ENCODE assay signal across 8 cellular contexts in the genomic region with DNA sequence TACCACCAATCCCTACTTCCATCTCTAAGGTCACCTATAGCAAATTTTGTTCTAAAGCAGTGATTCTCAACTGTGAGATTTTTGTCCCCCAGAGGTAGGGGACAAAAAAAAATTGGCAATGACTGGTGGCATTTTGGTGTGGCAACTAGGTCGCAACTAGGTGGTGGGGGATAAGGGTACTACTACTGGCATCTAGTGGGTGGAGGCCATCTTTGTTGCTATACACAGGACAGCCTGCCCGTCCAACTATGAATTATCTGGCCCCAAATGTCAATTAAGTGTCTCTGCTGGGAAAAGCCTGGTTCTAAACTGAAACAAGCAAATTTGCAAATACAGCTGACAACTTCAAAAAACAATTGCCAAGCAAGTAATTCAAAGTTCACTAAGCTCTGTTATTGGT. TPM values are rescaled to one million over a fixed set of nuclear protein-coding genes. Genes with fewer than 3 reads are reported as not detected.
DNase-seq lines count a peak whose midpoint lies in the region; ATAC-seq and TF ChIP-seq lines count a peak whose summit lies in the region.

No MANE protein-coding gene starts in this region.

- no peak overlapping the region for H2BK12ac ChIP-seq in H9 (ENCODE audit: insufficient read length, low read depth, low read length)

- H3K79me1 ChIP-seq in H9 (ENCODE audit: insufficient read depth, low read depth, low read length, poor library complexity, severe bottlenecking): no peaks in the 10 kb centered on the region

- H3K9me3 ChIP-seq in H9 (ENCODE audit: control insufficient read depth, low read depth, low read length) (no peaks in the 10 kb centered on the region), SJSA1 (replicated peaks) (peaks cover 9% of the 10 kb centered on the region), esophagus squamous epithelium (no peaks in the 10 kb centered on the region), sigmoid colon (no peaks in the 10 kb centered on the region)

- no peak overlapping the region for H4K91ac ChIP-seq in H9 (ENCODE audit: insufficient read length, low read depth, low read length)

- no peak overlapping the region for H2BK120ac ChIP-seq in H9 (ENCODE audit: low read depth, low read length, poor library complexity, severe bottlenecking)

- H4K20me1 ChIP-seq in H9 (ENCODE audit: control insufficient read depth, insufficient read depth, insufficient read length): no peaks in the 10 kb centered on the region

- H2AK5ac ChIP-seq in H9 (ENCODE audit: insufficient read length, low read length): no peak overlapping the region

- no CpG with 5 or more reads among the region's 2 CpGs for WGBS in H9 (ENCODE audit: extremely low coverage, insufficient read length, low lambda C conversion rate)
- WGBS in esophagus squamous epithelium, 2 donors: 38 to 60% methylated on average over 1 to 2 of the region's 2 CpGs
- 27 to 57% methylated on average over 2 of the region's 2 CpGs for WGBS in sigmoid colon, 2 donors

- H3K4me1 Mint-ChIP-seq in H9: peaks cover 19% of the 10 kb centered on the region in 2 experiments

- DNase-seq in H9 (no peak), SJSA1 (ENCODE audit: low read depth in 1 of 2, low spot score in 2 of 2) (no peak), esophagus squamous epithelium (lab: John Stamatoyannopoulos, UW) (no peak), sigmoid colon (no peak), NCI-H2107 treated with DMSO at 0.1 percent for 48 hours (lab: John Stamatoyannopoulos, UW; ENCODE audit: unreplicated experiment) (no peak), islet precursor cell (no peak)

- no peak overlapping the region for H2AFZ ChIP-seq in H9 (ENCODE audit: low read length)

- H3K36me3 Mint-ChIP-seq in H9 (ENCODE audit: insufficient read depth in 1 of 3, low read depth in 3 of 3): peaks cover 0 to 10% (median 8%) of the 10 kb centered on the region in 3 experiments; a peak in 3 of 7 replicates

- no peak overlapping the region for H3T11ph ChIP-seq in H9 (ENCODE audit: low read length)

- TF ChIP-seq POLR2A in esophagus squamous epithelium (IDR thresholded peaks at IDR 0.05): no peak
- TF ChIP-seq POLR2A in sigmoid colon (IDR thresholded peaks at IDR 0.05): no peak

- H3K27me3 Mint-ChIP-seq in H9 (ENCODE audit: low read depth): no peaks in the 10 kb centered on the region

- H3K79me2 ChIP-seq in H9 (ENCODE audit: insufficient read depth, low read length): peaks cover 4% of the 10 kb centered on the region; the same call in 1 of the 2 replicates

- H3K18ac ChIP-seq in H9 (ENCODE audit: insufficient read length, low read depth, low read length): no peak overlapping the region

- H3K4me1 ChIP-seq in H9 (ENCODE audit: insufficient read depth, low read length) (no peaks in the 10 kb centered on the region; the same call in 1 of the 2 replicates), SJSA1 (replicated peaks) (peaks cover 22% of the 10 kb centered on the region), esophagus squamous epithelium (peaks cover 19 to 68% (median 34%) of the 10 kb centered on the region in 3 donors), sigmoid colon (peaks cover 0 to 55% (median 41%) of the 10 kb centered on the region in 4 donors)

- H3K9me3 Mint-ChIP-seq in H9: no peaks in the 10 kb centered on the region

- no peak overlapping the region for H2BK15ac ChIP-seq in H9 (ENCODE audit: low read depth, low read length)

- no peak for ATAC-seq in HG03439 (IDR thresholded peaks at IDR 0.05; ENCODE audit: unreplicated experiment)
- no peak for ATAC-seq in HG03342 (IDR thresholded peaks at IDR 0.05; ENCODE audit: unreplicated experiment)

- H3K9ac ChIP-seq in H9 (ENCODE audit: extremely low read depth, insufficient read length, low read length): no peak overlapping the region

- TF ChIP-seq CTCF in H9 (conservative IDR thresholded peaks at IDR 0.05) (no peak), esophagus squamous epithelium (IDR thresholded peaks at IDR 0.05) (peak in 1 of 6 experiments; percentile 8), sigmoid colon (IDR thresholded peaks at IDR 0.05) (no peak)

- no peak for TF ChIP-seq EP300 in sigmoid colon (IDR thresholded peaks at IDR 0.05)

- H3K4ac ChIP-seq in H9 (ENCODE audit: low read depth, low read length): no peak overlapping the region

- no peak overlapping the region for H3K14ac ChIP-seq in H9 (ENCODE audit: insufficient read depth, low read length)

- no peak overlapping the region for H4K8ac ChIP-seq in H9 (replicated peaks; ENCODE audit: insufficient read length, low read depth, low read length)

- H3K27ac ChIP-seq in H9 (ENCODE audit: insufficient read length, low read depth, low read length) (no peak overlapping the region), SJSA1 (no peak overlapping the region), esophagus squamous epithelium (peak overlapping the region; percentile 96 to 99 (median 98)), sigmoid colon (peak overlapping the region; percentile 92 to 96 (median 94))

- peaks cover 10% of the 10 kb centered on the region for H3K23me2 ChIP-seq in H9 (ENCODE audit: insufficient read length, low read depth, low read length, poor library complexity, severe bottlenecking)

- intact Hi-C loops in esophagus squamous epithelium (cut with DNase I) (no loop called here), sigmoid colon (cut with DNase I) (loop anchor here (2.0 to 5.0 kb wide), 6 partner anchors 77 to 497 kb away; a partner anchor contains a TSS)

- H3K4me3 ChIP-seq in SJSA1: peak overlapping the region; percentile 100
- H3K4me3 ChIP-seq in esophagus squamous epithelium: peak overlapping the region; percentile 76 to 99 (median 92)
- peak overlapping the region; percentile 78 to 97 (median 93) for H3K4me3 ChIP-seq in sigmoid colon

- H3K27ac Mint-ChIP-seq in H9: no peak overlapping the region

- peak overlapping the region; percentile 90 to 92 for H3K4me3 Mint-ChIP-seq in H9

- H3K27me3 ChIP-seq in H9 (ENCODE audit: insufficient read depth, low read length): no peaks in the 10 kb centered on the region
- H3K27me3 ChIP-seq in SJSA1 (replicated peaks): no peaks in the 10 kb centered on the region
- H3K27me3 ChIP-seq in esophagus squamous epithelium: no peaks in the 10 kb centered on the region
- no peaks in the 10 kb centered on the region for H3K27me3 ChIP-seq in sigmoid colon

- no peak overlapping the region for H3K23ac ChIP-seq in H9 (ENCODE audit: insufficient read length, low read depth, low read length)

- no peak overlapping the region for H2BK20ac ChIP-seq in H9 (ENCODE audit: low read depth, low read length, poor library complexity, severe bottlenecking)

- no peak overlapping the region for H3K4me2 ChIP-seq in H9 (ENCODE audit: insufficient read depth, insufficient read length, low read length)

- no peak overlapping the region for H2BK5ac ChIP-seq in H9 (ENCODE audit: insufficient read length, low read length)

- H3K36me3 ChIP-seq in SJSA1: peaks cover 38% of the 10 kb centered on the region
- H3K36me3 ChIP-seq in esophagus squamous epithelium: peaks cover 0 to 30% (median 0%) of the 10 kb centered on the region in 3 donors
- peaks cover 0 to 22% (median 3%) of the 10 kb centered on the region in 4 donors for H3K36me3 ChIP-seq in sigmoid colon

- no peak overlapping the region for H4K5ac ChIP-seq in H9 (ENCODE audit: insufficient read length, low read depth, low read length)

- H3K56ac ChIP-seq in H9 (ENCODE audit: insufficient read length, low read depth, low read length): no peak overlapping the region

RNA-seq across cellular contexts. Expression of a gene that starts 1.4 kb away (rescaled TPM):
- total RNA-seq in H9 (2021): 20.4 and 23.2 TPM in 2 replicates
- 20.2 and 22.4 TPM in 2 replicates for total RNA-seq in SJSA1 (2014; rRNA removed; shearing (Covaris generic))
- total RNA-seq in esophagus squamous epithelium: 10 to 100 TPM; 16.6 to 41.2 (median 28.0) TPM
- total RNA-seq in sigmoid colon: 10 to 100 TPM; 24.3 to 31.0 (median 27.9) TPM
- 10 to 100 TPM; 11.4 to 12.7 (median 11.7) TPM for polyA plus RNA-seq in sigmoid colon

Comparison
In these comparisons a context has a peak if more than half of its experiments do, and no peak if none do; other contexts are left out.
1. H3K27ac ChIP-seq: peak in esophagus squamous epithelium (4 of 4) and sigmoid colon (4 of 4); none in H9 (single experiment) and SJSA1 (single experiment).
2. Peak in every context shown above with its lines, with median percentiles within 50 percentile points of each other: H3K4me3 ChIP-seq.